Comparison of ENCODE assay signal across 8 cellular contexts in genomic region chr9:36486933-36487481, GRCh38.
A peak's percentile ranks its signal among the peaks of the same experiment; 100 is the strongest.
DNase-seq lines count a peak whose midpoint lies in the region; ATAC-seq, FAIRE-seq and TF ChIP-seq lines count a peak whose summit lies in the region.

No MANE protein-coding gene starts in this region.

- peaks cover 4% of the 10 kb centered on the region; the same call in 1 of the 2 replicates for H4K20me1 ChIP-seq in HCT116 (ENCODE audit: insufficient read depth)
- no peaks in the 10 kb centered on the region for H4K20me1 ChIP-seq in MM.1S (ENCODE audit: insufficient read depth, low read length)
- H4K20me1 ChIP-seq in endothelial cell of umbilical vein (replicated peaks; ENCODE audit: control insufficient read depth, extremely low read depth, insufficient read depth, low read length) = peaks cover 2% of the 10 kb centered on the region

- intact Hi-C loops in HCT116 (cut with micrococcal nuclease) (loop anchor here (5.0 kb wide), 1 partner anchor 70 kb away; no protein-coding TSS in a partner anchor), endothelial cell of umbilical vein (cut with micrococcal nuclease) (loop anchor here (2.0 kb wide), 2 partner anchors 36 to 80 kb away; no protein-coding TSS in a partner anchor)

- H3K9me3 Mint-ChIP-seq in activated CD4-positive, alpha-beta memory T cell treated with anti-CD3 and anti-CD28 coated beads, Interleukin-2, amount 10 ng/mL, durations not matched to agents 7 days and 5 days = no peaks in the 10 kb centered on the region

- H3K4me2 ChIP-seq in HCT116 (ENCODE audit: low read length) = peak overlapping the region; percentile 75
- H3K4me2 ChIP-seq in MM.1S (ENCODE audit: low read depth, low read length) = peak overlapping the region; percentile 89
- peak overlapping the region; percentile 98 for H3K4me2 ChIP-seq in endothelial cell of umbilical vein (ENCODE audit: insufficient read depth, low read length)

- no peaks in the 10 kb centered on the region for H3K27me3 Mint-ChIP-seq in activated CD4-positive, alpha-beta memory T cell treated with anti-CD3 and anti-CD28 coated beads, Interleukin-2, amount 10 ng/mL, durations not matched to agents 7 days and 5 days

- H3K79me2 ChIP-seq in HCT116 (ENCODE audit: insufficient read depth, low read length) (peaks cover 34% of the 10 kb centered on the region), MM.1S (ENCODE audit: low read length) (peaks cover 44% of the 10 kb centered on the region), endothelial cell of umbilical vein (ENCODE audit: control insufficient read depth, insufficient read depth, low read length) (peaks cover 44% of the 10 kb centered on the region)

- peak; percentile 24 for FAIRE-seq in endothelial cell of umbilical vein (lab: Jason Lieb, UNC)

- TF ChIP-seq RAD21 in HCT116 (IDR thresholded peaks at IDR 0.05; ENCODE audit: low read depth) = no peak

- H3K27me3 ChIP-seq in HCT116 (ENCODE audit: insufficient read depth, low read length) (no peaks in the 10 kb centered on the region), MM.1S (replicated peaks; ENCODE audit: insufficient read depth, low read length) (no peaks in the 10 kb centered on the region), endothelial cell of umbilical vein (ENCODE audit: control insufficient read depth in 2 of 2, insufficient read depth in 2 of 2, low read length in 2 of 2) (no peaks in the 10 kb centered on the region), stomach smooth muscle (ENCODE audit: control insufficient read depth in 1 of 2, insufficient read depth in 2 of 2, low read length in 2 of 2) (no peaks in the 10 kb centered on the region)

- H2AFZ ChIP-seq in HCT116 (ENCODE audit: low read depth, low read length, poor library complexity, severe bottlenecking) = no peak overlapping the region
- H2AFZ ChIP-seq in MM.1S (ENCODE audit: low read length) = peak overlapping the region; percentile 89
- peak overlapping the region; percentile 84 for H2AFZ ChIP-seq in endothelial cell of umbilical vein (ENCODE audit: low read depth, low read length)

- H3K4me3 ChIP-seq in GM12875 (ENCODE audit: low read depth, low read length) (peak overlapping the region; percentile 66), HCT116 (replicated peaks in 1 of 2; ENCODE audit: low read depth in 1 of 2, low read length in 2 of 2) (peak overlapping the region; percentile 53 to 81), MM.1S (ENCODE audit: low read length) (peak overlapping the region; percentile 98), endothelial cell of umbilical vein (replicated peaks in 1 of 3; ENCODE audit: insufficient read depth in 1 of 3, low read depth in 1 of 3, low read length in 3 of 3) (peak overlapping the region; percentile 89 to 98 (median 92)), stomach smooth muscle (ENCODE audit: low read length in 2 of 2) (peak overlapping the region; percentile 85 to 90)

- peak overlapping the region; percentile 71 for H3K9ac ChIP-seq in HCT116 (ENCODE audit: low read length)
- H3K9ac ChIP-seq in MM.1S (ENCODE audit: low read length) = peak overlapping the region; percentile 79
- peak overlapping the region; percentile 86 for H3K9ac ChIP-seq in endothelial cell of umbilical vein (replicated peaks; ENCODE audit: extremely low read depth, insufficient read depth, low read length)
- peak overlapping the region; percentile 75 to 80 for H3K9ac ChIP-seq in stomach smooth muscle (ENCODE audit: low read length in 2 of 2)

- H3K36me3 Mint-ChIP-seq in activated CD4-positive, alpha-beta memory T cell treated with anti-CD3 and anti-CD28 coated beads, Interleukin-2, amount 10 ng/mL, durations not matched to agents 7 days and 5 days (ENCODE audit: low read depth) = peaks cover 16% of the 10 kb centered on the region

- no peaks in the 10 kb centered on the region for H3K36me3 ChIP-seq in HCT116 (ENCODE audit: control insufficient read depth in 1 of 2, insufficient read depth in 2 of 2, low read length in 2 of 2)
- 0 out of 2 replicates have a peak, but pooled peaks cover 2% of the 10 kb centered on the region for H3K36me3 ChIP-seq in MM.1S (replicated peaks; ENCODE audit: insufficient read depth, low read length)
- no peaks in the 10 kb centered on the region for H3K36me3 ChIP-seq in endothelial cell of umbilical vein (ENCODE audit: control insufficient read depth in 2 of 2, extremely low read depth in 1 of 2, insufficient read depth in 2 of 2, low read length in 2 of 2)
- no peaks in the 10 kb centered on the region for H3K36me3 ChIP-seq in stomach smooth muscle (ENCODE audit: control insufficient read depth in 2 of 2, insufficient read depth in 2 of 2, low read length in 2 of 2)

- peaks cover 9% of the 10 kb centered on the region for H3F3A ChIP-seq in MM.1S (ENCODE audit: insufficient read depth, low read length)

- no peak for DNase-seq in HCT116 (ENCODE audit: low read depth, low spot score)
- DNase-seq in MM.1S = peak; percentile 40
- peak; percentile 63 for DNase-seq in activated CD4-positive, alpha-beta memory T cell treated with anti-CD3 and anti-CD28 coated beads, Interleukin-2, amount 10 ng/mL, durations not matched to agents 7 days and 5 days
- peak; percentile 42 for DNase-seq in endothelial cell of umbilical vein (ENCODE audit: low read depth, low spot score)
- DNase-seq in myocyte (ENCODE audit: low read depth) = peak; percentile 46
- DNase-seq in NCI-H1694 treated with DMSO at 0.1 percent for 48 hours (lab: John Stamatoyannopoulos, UW) = no peak

- peak overlapping the region; percentile 82 for H3K4me3 Mint-ChIP-seq in activated CD4-positive, alpha-beta memory T cell treated with anti-CD3 and anti-CD28 coated beads, Interleukin-2, amount 10 ng/mL, durations not matched to agents 7 days and 5 days

- BruUV-seq in HCT116 (replicated peaks; lab: Mats Ljungman, UMichigan) (no TSS peak), endothelial cell of umbilical vein (replicated peaks; lab: Mats Ljungman, UMichigan) (no TSS peak)

- H3K9me3 ChIP-seq in HCT116 (ENCODE audit: control insufficient read depth in 1 of 2, insufficient read depth in 1 of 2, low read depth in 1 of 2, low read length in 2 of 2) (no peaks in the 10 kb centered on the region), MM.1S (replicated peaks; ENCODE audit: insufficient read depth, low read length) (no peaks in the 10 kb centered on the region), endothelial cell of umbilical vein (replicated peaks; ENCODE audit: control insufficient read depth, insufficient read depth, low read length) (no peaks in the 10 kb centered on the region), stomach smooth muscle (ENCODE audit: control insufficient read depth in 2 of 2, low read length in 2 of 2) (no peaks in the 10 kb centered on the region)

- RAD21 ChIA-PET in HCT116 (lab: Charles Lee; ENCODE audit: low non-redundant PET in 1 of 2, low total read pairs in 2 of 2, uncharacterized antibody in 2 of 2, unreplicated experiment in 2 of 2) = interaction anchor here in 1 of 2 experiments (0.9 kb wide), 1 partner anchor 80 kb away, joined by 3 read pairs; no protein-coding TSS in a partner anchor

- peaks cover 11 to 24% of the 10 kb centered on the region in 2 experiments; a peak in 3 of 4 replicates for H3K4me1 ChIP-seq in HCT116 (ENCODE audit: control insufficient read depth in 1 of 2, insufficient read depth in 2 of 2, low read length in 2 of 2)
- peaks cover 16% of the 10 kb centered on the region for H3K4me1 ChIP-seq in MM.1S (ENCODE audit: low read length)
- H3K4me1 ChIP-seq in endothelial cell of umbilical vein (ENCODE audit: control insufficient read depth, extremely low read depth, insufficient read depth, low read length) = peaks cover 23% of the 10 kb centered on the region
- peaks cover 30% of the 10 kb centered on the region for H3K4me1 ChIP-seq in stomach smooth muscle (ENCODE audit: control insufficient read depth, insufficient read depth, low read length)

- POLR2A ChIA-PET in HCT116 (lab: Charles Lee) = no interaction called here
- POLR2A ChIA-PET in activated CD4-positive, alpha-beta memory T cell treated with anti-CD3 and anti-CD28 coated beads, Interleukin-2, amount 10 ng/mL, durations not matched to agents 7 days and 5 days (lab: Charles Lee) = interaction anchor here (0.8 to 4.4 kb wide), 18 partner anchors 8 to 660 kb away, joined by 3 to 73 read pairs (median 4); partner anchors contain the start of genes CLTA, GNE and RNF38
- POLR2A ChIA-PET in endothelial cell of umbilical vein (lab: Charles Lee) = no interaction called here

- CTCF ChIA-PET in HCT116 (lab: Charles Lee) (no interaction called here), endothelial cell of umbilical vein (lab: Charles Lee) (interaction anchor here (1.0 to 5.4 kb wide), 5 partner anchors 16 to 80 kb away, joined by 3 to 29 read pairs (median 10); no protein-coding TSS in a partner anchor)
- CTCF ChIA-PET in activated CD4-positive, alpha-beta memory T cell treated with anti-CD3 and anti-CD28 coated beads, Interleukin-2, amount 10 ng/mL, durations not matched to agents 7 days and 5 days (lab: Charles Lee) = interaction anchor here (0.5 to 2.5 kb wide), 4 partner anchors 11 to 80 kb away, joined by 3 to 10 read pairs (median 6); no protein-coding TSS in a partner anchor

- peak overlapping the region; percentile 70 for H3K27ac Mint-ChIP-seq in activated CD4-positive, alpha-beta memory T cell treated with anti-CD3 and anti-CD28 coated beads, Interleukin-2, amount 10 ng/mL, durations not matched to agents 7 days and 5 days

- TF ChIP-seq CTCF in GM12875 (IDR thresholded peaks at IDR 0.05; ENCODE audit: borderline replicate concordance, insufficient read depth, low read depth, low read length) (no peak), HCT116 (IDR thresholded peaks at IDR 0.05 in 2 of 3, conservative IDR thresholded peaks at IDR 0.05 in 1 of 3; ENCODE audit: borderline replicate concordance in 1 of 3, insufficient read depth in 1 of 3, low read depth in 2 of 3, low read length in 2 of 3) (no peak), MM.1S (IDR thresholded peaks at IDR 0.05; ENCODE audit: low read length) (no peak), endothelial cell of umbilical vein (IDR thresholded peaks at IDR 0.05; ENCODE audit: extremely low read depth in 1 of 2, insufficient read depth in 1 of 2, low read depth in 1 of 2, low read length in 2 of 2) (no peak)

- dilution Hi-C loops in endothelial cell of umbilical vein (cut with MboI; ENCODE audit: extremely low pct_ligation_motif_present, low sequenced_read_pairs) = no loop called here

- no peak for TF ChIP-seq POLR2A in HCT116 (IDR thresholded peaks at IDR 0.05; ENCODE audit: borderline replicate concordance, extremely low read depth, insufficient read depth, insufficient read length)
- no peak for TF ChIP-seq POLR2A in endothelial cell of umbilical vein (IDR thresholded peaks at IDR 0.05; ENCODE audit: low read depth, low read length)

- no peaks in the 10 kb centered on the region for H3K9me2 ChIP-seq in HCT116 (ENCODE audit: insufficient read depth)
- H3K9me2 ChIP-seq in MM.1S (replicated peaks; ENCODE audit: insufficient read depth, low read length) = no peaks in the 10 kb centered on the region

- peaks cover 48% of the 10 kb centered on the region for H3K4me1 Mint-ChIP-seq in activated CD4-positive, alpha-beta memory T cell treated with anti-CD3 and anti-CD28 coated beads, Interleukin-2, amount 10 ng/mL, durations not matched to agents 7 days and 5 days

- no peaks in the 10 kb centered on the region for H3K9me1 ChIP-seq in endothelial cell of umbilical vein (replicated peaks; ENCODE audit: control insufficient read depth, extremely low read depth, insufficient read depth, low read length)

- peak; percentile 50 for ATAC-seq in HCT116

- H3K27ac ChIP-seq in HCT116 (ENCODE audit: low read depth, low read length) (peak overlapping the region; percentile 59; the same call in 1 of the 2 replicates), MM.1S (ENCODE audit: low read length) (peak overlapping the region; percentile 34; the same call in 1 of the 2 replicates), endothelial cell of umbilical vein (ENCODE audit: insufficient read depth, low read depth, low read length) (peak overlapping the region; percentile 69), stomach smooth muscle (ENCODE audit: low read length) (peak overlapping the region; percentile 53)

Comparison
In these comparisons a context has a peak if more than half of its experiments do, and no peak if none do; other contexts are left out.
1. DNase-seq: peak in MM.1S (single experiment), activated CD4-positive, alpha-beta memory T cell treated with anti-CD3 and anti-CD28 coated beads, Interleukin-2, amount 10 ng/mL, durations not matched to agents 7 days and 5 days (single experiment), endothelial cell of umbilical vein (single experiment) and myocyte (single experiment); none in HCT116 (single experiment) and NCI-H1694 treated with DMSO at 0.1 percent for 48 hours (single experiment).
2. Peak in every context shown above with its lines, with median percentiles within 50 percentile points of each other: H3K4me3 ChIP-seq, H3K27ac ChIP-seq, H3K4me2 ChIP-seq and H3K9ac ChIP-seq.